Comparison of ENCODE assay signal across 16 cellular contexts in genomic region chr17:42657824-42658588, GRCh38. TPM values are rescaled to one million over a fixed set of nuclear protein-coding genes. Genes with fewer than 3 reads are reported as not detected.
DNase-seq lines count a peak whose midpoint lies in the region; ATAC-seq and TF ChIP-seq lines count a peak whose summit lies in the region.
"Had no signal": no experiment of that assay in that cellular context is flagged by ENCODE, and none has a peak within 500 bp of the region (broad histone marks: within the 10 kb centered on the region; RNA-seq: fewer than 3 reads in every experiment).

No MANE protein-coding gene starts in this region.

- no peaks in the 10 kb centered on the region for H3K9me2 ChIP-seq in PC-3 (replicated peaks; ENCODE audit: low read length)

- H3K4me3 Mint-ChIP-seq in activated naive CD4-positive, alpha-beta T cell treated with anti-CD3 and anti-CD28 coated beads, Interleukin-2, amount 10 ng/mL, durations not matched to agents 7 days and 5 days = peak overlapping the region; percentile 80
- H3K4me3 Mint-ChIP-seq in central memory CD8-positive, alpha-beta T cell = peak overlapping the region; percentile 87
- peak overlapping the region; percentile 59 for H3K4me3 Mint-ChIP-seq in stimulated activated memory B cell treated with anti-CD40 and anti-IgM and Interleukin-4, amounts not matched to agents 10 μg/mL and 1 μg/mL and 100 μg/mL, for 72 hours

- CTCF ChIA-PET in activated naive CD4-positive, alpha-beta T cell treated with anti-CD3 and anti-CD28 coated beads, Interleukin-2, amount 10 ng/mL, durations not matched to agents 7 days and 5 days (lab: Charles Lee) = interaction anchor here (1.1 kb wide), 1 partner anchor 23 kb away, joined by 3 read pairs; no protein-coding TSS in a partner anchor
- CTCF ChIA-PET in PC-3 (lab: Charles Lee) = no interaction called here

- no TSS peak for BruUV-seq in PC-3 (replicated peaks; lab: Mats Ljungman, UMichigan)

- H3K27ac ChIP-seq in PC-3 (ENCODE audit: low read length) (peak overlapping the region; percentile 59), Peyer's patch (no peak overlapping the region)

- ATAC-seq in PC-3 (no peak), GM18867 (IDR thresholded peaks at IDR 0.05; ENCODE audit: unreplicated experiment) (no peak)
- ATAC-seq in central memory CD8-positive, alpha-beta T cell (replicated peaks; ENCODE audit: extremely low read depth, poor library complexity, severe bottlenecking) = no peak
- ATAC-seq in stimulated activated memory B cell treated with anti-CD40 and anti-IgM and Interleukin-4, amounts not matched to agents 10 μg/mL and 1 μg/mL and 100 μg/mL, for 72 hours = no peak

- H3K9me3 Mint-ChIP-seq in activated naive CD4-positive, alpha-beta T cell treated with anti-CD3 and anti-CD28 coated beads, Interleukin-2, amount 10 ng/mL, durations not matched to agents 7 days and 5 days = no peaks in the 10 kb centered on the region
- H3K9me3 Mint-ChIP-seq in central memory CD8-positive, alpha-beta T cell = no peaks in the 10 kb centered on the region
- H3K9me3 Mint-ChIP-seq in stimulated activated memory B cell treated with anti-CD40 and anti-IgM and Interleukin-4, amounts not matched to agents 10 μg/mL and 1 μg/mL and 100 μg/mL, for 72 hours = peaks cover 2% of the 10 kb centered on the region

- H3K27me3 ChIP-seq in PC-3 (ENCODE audit: low read length) (no peaks in the 10 kb centered on the region), Peyer's patch (no peaks in the 10 kb centered on the region)
- H3K27me3 ChIP-seq: right atrium auricular region had no signal

- H3K4me1 Mint-ChIP-seq in activated naive CD4-positive, alpha-beta T cell treated with anti-CD3 and anti-CD28 coated beads, Interleukin-2, amount 10 ng/mL, durations not matched to agents 7 days and 5 days = peaks cover 15% of the 10 kb centered on the region
- peaks cover 27% of the 10 kb centered on the region for H3K4me1 Mint-ChIP-seq in central memory CD8-positive, alpha-beta T cell
- H3K4me1 Mint-ChIP-seq in stimulated activated memory B cell treated with anti-CD40 and anti-IgM and Interleukin-4, amounts not matched to agents 10 μg/mL and 1 μg/mL and 100 μg/mL, for 72 hours = peaks cover 42% of the 10 kb centered on the region

- no peak for TF ChIP-seq POLR2A in Peyer's patch (IDR thresholded peaks at IDR 0.05)

- no peaks in the 10 kb centered on the region for H3K36me3 Mint-ChIP-seq in activated naive CD4-positive, alpha-beta T cell treated with anti-CD3 and anti-CD28 coated beads, Interleukin-2, amount 10 ng/mL, durations not matched to agents 7 days and 5 days
- peaks cover 5% of the 10 kb centered on the region for H3K36me3 Mint-ChIP-seq in central memory CD8-positive, alpha-beta T cell (ENCODE audit: insufficient read depth)
- no peaks in the 10 kb centered on the region for H3K36me3 Mint-ChIP-seq in stimulated activated memory B cell treated with anti-CD40 and anti-IgM and Interleukin-4, amounts not matched to agents 10 μg/mL and 1 μg/mL and 100 μg/mL, for 72 hours

- no peaks in the 10 kb centered on the region; the same call in 1 of the 2 replicates for H3K79me2 ChIP-seq in PC-3 (ENCODE audit: low read length)

- no peaks in the 10 kb centered on the region for H3F3A ChIP-seq in PC-3 (ENCODE audit: low read length, unreplicated experiment)

- DNase-seq in activated naive CD4-positive, alpha-beta T cell treated with anti-CD3 and anti-CD28 coated beads, Interleukin-2, amount 10 ng/mL, durations not matched to agents 7 days and 5 days = no peak
- DNase-seq in activated naive CD4-positive, alpha-beta T cell (lab: John Stamatoyannopoulos, UW) = no peak
- DNase-seq in PC-3 (no peak), NCI-H1417 treated with DMSO at 0.1 percent for 48 hours (lab: John Stamatoyannopoulos, UW) (no peak), Peyer's patch (no peak)
- DNase-seq in central memory CD8-positive, alpha-beta T cell (ENCODE audit: low spot score in 2 of 2) = no peak
- DNase-seq: activated gamma-delta T cell; AML-193; head of caudate nucleus; NCI-H187; NCI-H69; Right ventricle myocardium superior; stimulated activated naive CD4-positive, alpha-beta T cell had no signal

- no peak overlapping the region for H3K4me2 ChIP-seq in PC-3 (ENCODE audit: low read length)

- H3K27me3 Mint-ChIP-seq in activated naive CD4-positive, alpha-beta T cell treated with anti-CD3 and anti-CD28 coated beads, Interleukin-2, amount 10 ng/mL, durations not matched to agents 7 days and 5 days = peaks cover 38% of the 10 kb centered on the region
- peaks cover 14% of the 10 kb centered on the region for H3K27me3 Mint-ChIP-seq in central memory CD8-positive, alpha-beta T cell
- peaks cover 29% of the 10 kb centered on the region for H3K27me3 Mint-ChIP-seq in stimulated activated memory B cell treated with anti-CD40 and anti-IgM and Interleukin-4, amounts not matched to agents 10 μg/mL and 1 μg/mL and 100 μg/mL, for 72 hours

- peak overlapping the region; percentile 40; the same call in 1 of the 2 replicates for H2AFZ ChIP-seq in PC-3 (ENCODE audit: low read length)

- no peak overlapping the region for H3K27ac Mint-ChIP-seq in activated naive CD4-positive, alpha-beta T cell treated with anti-CD3 and anti-CD28 coated beads, Interleukin-2, amount 10 ng/mL, durations not matched to agents 7 days and 5 days
- H3K27ac Mint-ChIP-seq in central memory CD8-positive, alpha-beta T cell (ENCODE audit: low read depth) = no peak overlapping the region
- H3K27ac Mint-ChIP-seq in stimulated activated memory B cell treated with anti-CD40 and anti-IgM and Interleukin-4, amounts not matched to agents 10 μg/mL and 1 μg/mL and 100 μg/mL, for 72 hours = peak overlapping the region; percentile 84

- TF ChIP-seq CTCF in PC-3 (conservative IDR thresholded peaks at IDR 0.05; ENCODE audit: low read depth, low read length) = no peak
- TF ChIP-seq CTCF in Peyer's patch (IDR thresholded peaks at IDR 0.05) = no peak

- H3K4me3 ChIP-seq in PC-3 (ENCODE audit: low read length) (no peak overlapping the region), Peyer's patch (no peak overlapping the region)

- no peak overlapping the region for H3K9ac ChIP-seq in PC-3 (ENCODE audit: low read length)

- H4K20me1 ChIP-seq in PC-3 (ENCODE audit: low read length) = no peaks in the 10 kb centered on the region

- intact Hi-C loops in PC-3 (cut with micrococcal nuclease) = no loop called here

- H3K9me3 ChIP-seq in PC-3 (ENCODE audit: low read length) (no peaks in the 10 kb centered on the region), Peyer's patch (no peaks in the 10 kb centered on the region)
- H3K9me3 ChIP-seq: right atrium auricular region had no signal

- peaks cover 24% of the 10 kb centered on the region for H3K4me1 ChIP-seq in PC-3 (ENCODE audit: insufficient read depth, low read length)
- peaks cover 0 to 31% (median 4%) of the 10 kb centered on the region in 4 donors for H3K4me1 ChIP-seq in Peyer's patch

- H3K36me3 ChIP-seq in PC-3 (ENCODE audit: low read depth, low read length) (no peaks in the 10 kb centered on the region), Peyer's patch (no peaks in the 10 kb centered on the region)
- H3K36me3 ChIP-seq: right atrium auricular region had no signal

- POLR2A ChIA-PET in PC-3 (lab: Charles Lee; ENCODE audit: unreplicated experiment) = interaction anchor here (0.7 kb wide), 1 partner anchor 17 kb away, joined by 10 read pairs; no protein-coding TSS in a partner anchor

RNA-seq across cellular contexts. Expression of gene TUBG2, which starts 1.1 kb away (rescaled TPM):
- total RNA-seq in PC-3 (2014; rRNA removed) (6.0 and 7.1 TPM in 2 replicates), Peyer's patch (10 to 100 TPM in 3 of 4 donors, 1 to 10 TPM in 1; 5.6 to 79.2 (median 16.6) TPM)

RNA-seq across cellular contexts. Expression of gene PLEKHH3, which starts 18.8 kb away (rescaled TPM):
- total RNA-seq in PC-3 (2014; rRNA removed) (20.1 and 27.8 TPM in 2 replicates), Peyer's patch (10 to 100 TPM in 2 of 4 donors, 1 to 10 TPM in 2; 3.5 to 14.0 (median 10.8) TPM)

RNA-seq across cellular contexts. Expression of gene CCR10, which starts 23.6 kb away (rescaled TPM):
- total RNA-seq in PC-3 (2014; rRNA removed) (0.58 TPM in 1 of 2 replicates, not detected in the other), Peyer's patch (1 to 10 TPM in 1 of 4 donors, under 1 TPM in 1, not detected in 2; 0.40 to 2.8 TPM)

RNA-seq across cellular contexts. Expression of gene CNTNAP1, which starts 24.3 kb away (rescaled TPM):
- total RNA-seq in PC-3 (2014; rRNA removed) = 4.6 and 6.6 TPM in 2 replicates
- total RNA-seq in Peyer's patch = 1 to 10 TPM in 3 of 4 donors, under 1 TPM in 1; 0.35 to 5.0 (median 1.3) TPM

RNA-seq across cellular contexts. Expression of gene TUBG1, which starts 48.5 kb away (rescaled TPM):
- total RNA-seq in PC-3 (2014; rRNA removed) (97.2 and 114 TPM in 2 replicates), Peyer's patch (10 to 100 TPM; 19.8 to 64.4 (median 37.9) TPM)
